Comparison of ENCODE assay signal across 12 cellular contexts in the genomic region with DNA sequence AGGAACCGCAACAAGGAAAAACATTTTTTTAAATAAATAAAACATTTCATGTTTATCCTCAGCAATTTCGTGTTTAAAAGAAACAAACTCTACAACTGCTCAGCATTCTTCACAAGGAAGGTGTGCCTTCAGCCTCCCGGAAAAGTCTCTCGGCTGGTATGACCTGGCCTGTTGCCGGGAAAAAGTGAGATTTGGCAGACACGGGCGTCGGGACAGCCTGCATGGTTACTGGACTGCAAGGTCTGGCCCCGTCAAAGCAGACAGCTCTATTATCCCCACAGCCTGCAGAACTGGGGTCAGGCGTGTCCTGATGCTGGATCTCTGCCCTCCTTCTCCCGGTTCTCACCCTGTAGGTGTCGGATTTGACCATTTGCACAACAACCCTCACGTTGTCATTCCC.
DNase-seq lines count a peak whose midpoint lies in the region; TF ChIP-seq lines count a peak whose summit lies in the region.
"Had no signal": no experiment of that assay in that cellular context is flagged by ENCODE, and none has a peak within 500 bp of the region (broad histone marks: within the 10 kb centered on the region; RNA-seq: fewer than 3 reads in every experiment).

No MANE protein-coding gene starts in this region.

- no peaks in the 10 kb centered on the region for H3K27me3 ChIP-seq in MG63

- H3K27ac Mint-ChIP-seq in mesothelial cell of epicardium = peak overlapping the region; percentile 92
- H3K27ac Mint-ChIP-seq in activated CD4-positive, alpha-beta T cell treated with anti-CD3 and anti-CD28 coated beads, Interleukin-2, amount 10 ng/mL, durations not matched to agents 7 days and 5 days = no peak overlapping the region

- H3K9me3 Mint-ChIP-seq in mesothelial cell of epicardium = peaks cover 4% of the 10 kb centered on the region
- peaks cover 10% of the 10 kb centered on the region for H3K9me3 Mint-ChIP-seq in activated CD4-positive, alpha-beta T cell treated with anti-CD3 and anti-CD28 coated beads, Interleukin-2, amount 10 ng/mL, durations not matched to agents 7 days and 5 days

- TF ChIP-seq CTCF in fibroblast of the aortic adventitia (IDR thresholded peaks at IDR 0.05; ENCODE audit: insufficient read depth, low read length) (no peak), mesothelial cell of epicardium (IDR thresholded peaks at IDR 0.05; ENCODE audit: unreplicated experiment) (no peak)

- H3K27me3 Mint-ChIP-seq in mesothelial cell of epicardium (ENCODE audit: low read depth) = no peaks in the 10 kb centered on the region
- peaks cover 4% of the 10 kb centered on the region for H3K27me3 Mint-ChIP-seq in activated CD4-positive, alpha-beta T cell treated with anti-CD3 and anti-CD28 coated beads, Interleukin-2, amount 10 ng/mL, durations not matched to agents 7 days and 5 days

- peaks cover 46% of the 10 kb centered on the region for H3K4me1 Mint-ChIP-seq in mesothelial cell of epicardium
- peaks cover 4% of the 10 kb centered on the region for H3K4me1 Mint-ChIP-seq in activated CD4-positive, alpha-beta T cell treated with anti-CD3 and anti-CD28 coated beads, Interleukin-2, amount 10 ng/mL, durations not matched to agents 7 days and 5 days
- H3K4me1 Mint-ChIP-seq: naive B cell had no signal

- CTCF ChIA-PET in activated CD4-positive, alpha-beta T cell treated with anti-CD3 and anti-CD28 coated beads, Interleukin-2, amount 10 ng/mL, durations not matched to agents 7 days and 5 days (lab: Charles Lee) = no interaction called here

- no peaks in the 10 kb centered on the region for H3K36me3 ChIP-seq in MG63

- H3K9me3 ChIP-seq in MG63 = no peaks in the 10 kb centered on the region; the same call in 1 of the 2 replicates

- DNase-seq in MG63 (peak; percentile 69), fibroblast of the aortic adventitia (ENCODE audit: low read depth) (peak; percentile 66), mesothelial cell of epicardium (ENCODE audit: low spot score in 2 of 2, unreplicated experiment in 2 of 2) (peak in 1 of 2 experiments; percentile 49), ureter (ENCODE audit: low spot score) (peak; percentile 69), NOMO-1 treated with dmso at 0.1 percent for 144 hours (lab: John Stamatoyannopoulos, UW; ENCODE audit: unreplicated experiment) (no peak), NCI-H2081 treated with DMSO at 0.1 percent for 48 hours (lab: John Stamatoyannopoulos, UW) (no peak)
- no peak for DNase-seq in activated CD4-positive, alpha-beta T cell treated with anti-CD3 and anti-CD28 coated beads, Interleukin-2, amount 10 ng/mL, durations not matched to agents 7 days and 5 days
- DNase-seq: activated T-cell treated with anti-CD3 and anti-CD28 coated beads, Interleukin-2, amount 50 U/mL, for 4 hours; central memory CD4-positive, alpha-beta T cell; naive B cell; NCI-H1694 treated with DMSO at 0.1 percent for 48 hours; stimulated activated naive B cell treated with anti-CD40 and anti-IgM and Interleukin-4, amounts not matched to agents 10 μg/mL and 1 μg/mL and 100 μg/mL, for 72 hours had no signal

- POLR2A ChIA-PET in activated CD4-positive, alpha-beta T cell treated with anti-CD3 and anti-CD28 coated beads, Interleukin-2, amount 10 ng/mL, durations not matched to agents 7 days and 5 days (lab: Charles Lee) = no interaction called here

- H3K4me3 ChIP-seq in MG63 (no peak overlapping the region), fibroblast of the aortic adventitia (ENCODE audit: low read depth, low read length) (no peak overlapping the region)

- H3K4me3 Mint-ChIP-seq in mesothelial cell of epicardium = no peak overlapping the region
- no peak overlapping the region for H3K4me3 Mint-ChIP-seq in activated CD4-positive, alpha-beta T cell treated with anti-CD3 and anti-CD28 coated beads, Interleukin-2, amount 10 ng/mL, durations not matched to agents 7 days and 5 days
- H3K4me3 Mint-ChIP-seq: activated T-cell treated with anti-CD3 and anti-CD28 coated beads, Interleukin-2, amount 50 U/mL, for 4 hours; naive B cell; stimulated activated naive B cell treated with anti-CD40 and anti-IgM and Interleukin-4, amounts not matched to agents 10 μg/mL and 1 μg/mL and 100 μg/mL, for 72 hours had no signal

- H3K36me3 Mint-ChIP-seq in mesothelial cell of epicardium = no peaks in the 10 kb centered on the region
- H3K36me3 Mint-ChIP-seq in activated CD4-positive, alpha-beta T cell treated with anti-CD3 and anti-CD28 coated beads, Interleukin-2, amount 10 ng/mL, durations not matched to agents 7 days and 5 days (ENCODE audit: low read depth) = no peaks in the 10 kb centered on the region
- H3K36me3 Mint-ChIP-seq: naive B cell; stimulated activated naive B cell treated with anti-CD40 and anti-IgM and Interleukin-4, amounts not matched to agents 10 μg/mL and 1 μg/mL and 100 μg/mL, for 72 hours had no signal

Comparison
In these comparisons a context has a peak if more than half of its experiments do, and no peak if none do; other contexts are left out.
1. DNase-seq: peak in MG63 (single experiment), fibroblast of the aortic adventitia (single experiment) and ureter (single experiment); none in activated CD4-positive, alpha-beta T cell treated with anti-CD3 and anti-CD28 coated beads, Interleukin-2, amount 10 ng/mL, durations not matched to agents 7 days and 5 days (single experiment), NOMO-1 treated with dmso at 0.1 percent for 144 hours (single experiment) and NCI-H2081 treated with DMSO at 0.1 percent for 48 hours (single experiment).